Comparison of ENCODE assay signal across 8 cellular contexts in genomic region chr21:37564341-37564923, GRCh38.
DNase-seq lines count a peak whose midpoint lies in the region; ATAC-seq lines count a peak whose summit lies in the region.

No MANE protein-coding gene starts in this region.

- DNase-seq in D341Med (ENCODE audit: low spot score) (peak; percentile 48), KBM-7 (peak; percentile 79), RPMI7951 (ENCODE audit: low read depth) (peak; percentile 98), activated gamma-delta T cell treated with Interleukin-2 at 50 U/mL for 16 hours (peak; percentile 76), foreskin melanocyte (peak; percentile 40), non-pigmented ciliary epithelial cell (ENCODE audit: low read depth) (peak; percentile 96), superior temporal gyrus (ENCODE audit: extremely low spot score) (peak; percentile 80)

- ATAC-seq in GM21619 (IDR thresholded peaks at IDR 0.05; ENCODE audit: unreplicated experiment), result peak; percentile 48

- in situ Hi-C loops in KBM-7 (cut with MboI; ENCODE audit: low pct_unique_long_range_greater_than_20kb, low sequenced_read_pairs), result no loop called here

Comparison
In these comparisons a context has a peak if more than half of its experiments do, and no peak if none do; other contexts are left out.
1. Peak in every context shown above with its lines: DNase-seq and ATAC-seq.
2. DNase-seq: peak in every context shown above with its lines; median percentile 98 in RPMI7951; 96 in non-pigmented ciliary epithelial cell; 80 in superior temporal gyrus; 79 in KBM-7; 76 in activated gamma-delta T cell treated with Interleukin-2 at 50 U/mL for 16 hours; 48 in D341Med; 40 in foreskin melanocyte.